14 cellular contexts compared by ENCODE assay signal in genomic region chr5:87361031-87361443, GRCh38. TPM values are rescaled to one million over a fixed set of nuclear protein-coding genes. Genes with fewer than 3 reads are reported as not detected.
DNase-seq lines count a peak whose midpoint lies in the region; ATAC-seq and TF ChIP-seq lines count a peak whose summit lies in the region.
"Had no signal": no experiment of that assay in that cellular context is flagged by ENCODE, and none has a peak within 500 bp of the region (broad histone marks: within the 10 kb centered on the region; RNA-seq: fewer than 3 reads in every experiment).

No MANE protein-coding gene starts in this region.

- no peak for TF ChIP-seq POLR2A in gastrocnemius medialis (IDR thresholded peaks at IDR 0.05)

- no peaks in the 10 kb centered on the region for H3K4me1 ChIP-seq in gastrocnemius medialis
- H3K4me1 ChIP-seq: colonic mucosa had no signal

- ATAC-seq in gastrocnemius medialis (peak; percentile 30 to 33), WTC11 (no peak)
- ATAC-seq: activated T-cell treated with anti-CD3 and anti-CD28 coated beads, Interleukin-2, amount 50 U/mL, for 72 hours; stimulated activated effector memory CD8-positive, alpha-beta T cell treated with anti-CD3 and anti-CD28 coated beads, Interleukin-12 subunit alpha, Interleukin-12 subunit beta, amount 100 ng/mL, for 72 hours had no signal

- no peak for TF ChIP-seq CTCF in fibroblast of pulmonary artery (IDR thresholded peaks at IDR 0.05; ENCODE audit: low read length, missing control alignments)
- TF ChIP-seq CTCF in gastrocnemius medialis (IDR thresholded peaks at IDR 0.05 in 4 of 5, conservative IDR thresholded peaks at IDR 0.05 in 1 of 5) = no peak
- TF ChIP-seq CTCF in WTC11 (IDR thresholded peaks at IDR 0.05) = no peak

- no peak overlapping the region for H3K27ac ChIP-seq in gastrocnemius medialis
- H3K27ac ChIP-seq: colonic mucosa had no signal

- POLR2A ChIA-PET in WTC11 (lab: Charles Lee) = no interaction called here

- H3K27ac Mint-ChIP-seq in WTC11 = no peak overlapping the region; the same call in 1 of the 2 replicates
- H3K27ac Mint-ChIP-seq: activated T-cell treated with anti-CD3 and anti-CD28 coated beads, Interleukin-2, amount 50 U/mL, for 72 hours had no signal

- in situ Hi-C loops in gastrocnemius medialis (cut with MboI; ENCODE audit: low sequenced_read_pairs in 4 of 4) = no loop called here

- peaks cover 0 to 6% of the 10 kb centered on the region in 2 donors for H3K36me3 ChIP-seq in gastrocnemius medialis
- H3K36me3 ChIP-seq: colonic mucosa had no signal

- DNase-seq in EH (ENCODE audit: low read depth) = peak; percentile 42
- DNase-seq in RPMI7951 (ENCODE audit: low read depth) = peak; percentile 1
- peak; percentile 45 for DNase-seq in fibroblast of pulmonary artery (ENCODE audit: low read depth)
- DNase-seq in gastrocnemius medialis = no peak
- DNase-seq in WTC11 (ENCODE audit: low spot score) = no peak
- DNase-seq in ecto neural progenitor cell (ENCODE audit: low spot score) = no peak
- no peak for DNase-seq in stimulated activated CD4-positive, alpha-beta T cell treated with anti-CD3 and anti-CD28 coated beads, Interleukin-15, amount 100 ng/mL, for 24 hours
- DNase-seq: activated CD4-positive, alpha-beta T cell treated with anti-CD3 and anti-CD28 coated beads, Interleukin-2, amount 50 U/mL, for 4 hours; activated T-cell treated with anti-CD3 and anti-CD28 coated beads, Interleukin-2, amount 50 U/mL, for 72 hours; CD4-positive, alpha-beta T cell; colonic mucosa; Karpas-422; SK-N-SH had no signal

- no peaks in the 10 kb centered on the region; the same call in 1 of the 2 replicates for H3K36me3 Mint-ChIP-seq in WTC11

- CTCF ChIA-PET in WTC11 (lab: Charles Lee) = no interaction called here

- H3K4me1 Mint-ChIP-seq in WTC11 = peaks cover 17% of the 10 kb centered on the region

- H3K4me3 ChIP-seq in fibroblast of pulmonary artery (replicated peaks; ENCODE audit: low read depth, low read length) = no peak overlapping the region
- H3K4me3 ChIP-seq in gastrocnemius medialis = no peak overlapping the region
- H3K4me3 ChIP-seq: colonic mucosa had no signal

- H3K9me3 Mint-ChIP-seq in WTC11 = no peaks in the 10 kb centered on the region
- H3K9me3 Mint-ChIP-seq: activated T-cell treated with anti-CD3 and anti-CD28 coated beads, Interleukin-2, amount 50 U/mL, for 72 hours; CD4-positive, alpha-beta T cell; stimulated activated effector memory CD8-positive, alpha-beta T cell treated with anti-CD3 and anti-CD28 coated beads, Interleukin-12 subunit alpha, Interleukin-12 subunit beta, amount 100 ng/mL, for 72 hours had no signal

- no peaks in the 10 kb centered on the region for H3K27me3 ChIP-seq in gastrocnemius medialis
- H3K27me3 ChIP-seq: colonic mucosa had no signal

- intact Hi-C loops in gastrocnemius medialis (cut with DNase I; ENCODE audit: low total_unique reads) = no loop called here

- no peaks in the 10 kb centered on the region for H3K9me3 ChIP-seq in gastrocnemius medialis
- H3K9me3 ChIP-seq: colonic mucosa, SK-N-SH had no signal

- no peak overlapping the region for H3K4me3 Mint-ChIP-seq in WTC11
- H3K4me3 Mint-ChIP-seq: activated T-cell treated with anti-CD3 and anti-CD28 coated beads, Interleukin-2, amount 50 U/mL, for 72 hours; CD4-positive, alpha-beta T cell; stimulated activated effector memory CD8-positive, alpha-beta T cell treated with anti-CD3 and anti-CD28 coated beads, Interleukin-12 subunit alpha, Interleukin-12 subunit beta, amount 100 ng/mL, for 72 hours had no signal

- H3K27me3 Mint-ChIP-seq in WTC11 (ENCODE audit: low read depth) = no peaks in the 10 kb centered on the region
- H3K27me3 Mint-ChIP-seq: CD4-positive, alpha-beta T cell had no signal

TF ChIP-seq in WTC11, 78 proteins besides CTCF, POLR2A, EP300 and RAD21:
- TF ChIP-seq STAT6 (CRISPR knock-in tag; conservative IDR thresholded peaks at IDR 0.05; ENCODE audit: low read depth) (no peak), ATF1 (CRISPR knock-in tag; IDR thresholded peaks at IDR 0.05) (no peak), TEAD1 (CRISPR knock-in tag; IDR thresholded peaks at IDR 0.05) (no peak), GTF2I (CRISPR knock-in tag; conservative IDR thresholded peaks at IDR 0.05) (no peak), FOXJ3 (CRISPR knock-in tag; IDR thresholded peaks at IDR 0.05; ENCODE audit: borderline replicate concordance) (no peak), PREB (CRISPR knock-in tag; IDR thresholded peaks at IDR 0.05; ENCODE audit: borderline replicate concordance) (no peak), MYBL2 (CRISPR knock-in tag; IDR thresholded peaks at IDR 0.05) (no peak), E2F5 (CRISPR knock-in tag; IDR thresholded peaks at IDR 0.05) (no peak)

RNA-seq across cellular contexts. Expression of gene CCNH, which starts 51.7 kb away (rescaled TPM):
- total RNA-seq in RPMI7951 (2014; rRNA removed; shearing (Covaris generic)) = 86.4 and 105 TPM in 2 replicates
- 10 to 100 TPM; 48.1 to 77.4 (median 57.2) TPM for total RNA-seq in gastrocnemius medialis
- 33.4 to 40.8 TPM (median 35.3 TPM) in 3 replicates for total RNA-seq in WTC11 (2021)

Comparison
In these comparisons a context has a peak if more than half of its experiments do, and no peak if none do; other contexts are left out.
1. DNase-seq: peak in EH (single experiment), RPMI7951 (single experiment) and fibroblast of pulmonary artery (single experiment); none in gastrocnemius medialis (0 of 2), WTC11 (single experiment), ecto neural progenitor cell (single experiment) and stimulated activated CD4-positive, alpha-beta T cell treated with anti-CD3 and anti-CD28 coated beads, Interleukin-15, amount 100 ng/mL, for 24 hours (single experiment).